Comparison of ENCODE assay signal across 16 cellular contexts in the genomic region with DNA sequence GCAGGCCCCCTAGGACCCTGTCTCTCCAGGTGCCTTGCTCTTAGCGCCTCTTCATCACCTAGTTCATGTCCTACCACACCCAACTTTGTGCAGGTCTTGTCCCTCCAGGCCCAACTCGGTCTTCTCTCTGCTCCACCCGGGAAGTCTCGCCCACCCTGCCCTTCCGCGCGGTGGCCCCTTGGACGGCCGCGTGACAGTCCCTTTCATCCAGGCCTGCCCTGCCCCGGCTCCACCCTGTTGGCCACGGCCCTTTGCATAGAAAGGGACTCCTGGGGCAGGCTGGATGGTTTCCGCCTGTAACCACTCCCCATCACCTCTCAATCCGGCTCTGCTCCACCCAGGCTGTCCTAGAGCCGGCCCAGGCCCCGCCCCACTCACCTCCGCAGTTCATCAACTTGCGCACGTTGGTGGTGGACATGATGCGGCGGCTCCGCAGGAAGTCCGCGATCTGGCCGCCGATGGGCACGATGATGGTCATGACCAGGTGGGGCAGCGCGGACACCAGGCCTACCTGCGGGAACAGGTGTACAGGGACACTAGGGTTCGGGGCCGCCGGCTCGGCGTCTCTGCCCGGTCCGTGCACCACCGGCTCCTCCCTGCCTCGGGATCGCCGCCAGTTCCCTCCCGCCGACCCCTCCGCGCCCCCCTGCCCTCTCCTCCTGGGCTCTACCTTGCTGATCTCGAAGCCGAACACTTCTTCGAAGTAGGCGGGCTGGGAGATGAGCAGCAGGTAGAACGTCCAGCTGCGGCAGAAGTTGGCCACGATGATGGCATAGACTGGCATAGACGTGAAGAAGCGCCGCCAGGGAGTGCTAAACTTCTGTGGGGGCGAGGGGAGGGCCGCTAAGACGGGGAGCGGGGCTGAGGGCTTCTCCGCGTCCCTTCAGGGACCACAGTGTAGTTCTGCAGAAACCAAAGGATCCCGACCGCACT. TPM values are rescaled to one million over a fixed set of nuclear protein-coding genes. Genes with fewer than 3 reads are reported as not detected.
A peak's percentile ranks its signal among the peaks of the same experiment; 100 is the strongest.
DNase-seq lines count a peak whose midpoint lies in the region; ATAC-seq, FAIRE-seq and TF ChIP-seq lines count a peak whose summit lies in the region.
"Had no signal": no experiment of that assay in that cellular context is flagged by ENCODE, and none has a peak within 500 bp of the region (broad histone marks: within the 10 kb centered on the region; RNA-seq: fewer than 3 reads in every experiment).

No MANE protein-coding gene starts in this region.

- H4K91ac ChIP-seq in IMR-90 (ENCODE audit: insufficient read depth, low read depth, low read length), result no peak overlapping the region

- in situ Hi-C loops in IMR-90 (cut with MboI; ENCODE audit: low sequenced_read_pairs), result loop anchor here (10.0 kb wide), 1 partner anchor 168 kb away; no protein-coding TSS in a partner anchor

- BruUV-seq in IMR-90 (replicated peaks; lab: Mats Ljungman, UMichigan), result no TSS peak
- no TSS peak for BruUV-seq in endothelial cell of umbilical vein (replicated peaks; lab: Mats Ljungman, UMichigan)

- no peak overlapping the region for H2AFZ ChIP-seq in IMR-90 (replicated peaks; ENCODE audit: low read length, poor library complexity)
- H2AFZ ChIP-seq in endothelial cell of umbilical vein (ENCODE audit: low read depth, low read length), result no peak overlapping the region

- no peak overlapping the region for H3K14ac ChIP-seq in IMR-90 (replicated peaks; ENCODE audit: low read depth, low read length)

- no peak overlapping the region for H3K4me2 ChIP-seq in IMR-90 (ENCODE audit: low read depth, low read length)
- H3K4me2 ChIP-seq in endothelial cell of umbilical vein (ENCODE audit: insufficient read depth, low read length), result no peak overlapping the region

- peaks cover 46% of the 10 kb centered on the region for H3K4me1 Mint-ChIP-seq in activated CD4-positive, alpha-beta T cell treated with anti-CD3 and anti-CD28 coated beads, Interleukin-2, amount 10 ng/mL, durations not matched to agents 7 days and 5 days
- peaks cover 31 to 49% (median 45%) of the 10 kb centered on the region in 4 donors for H3K4me1 Mint-ChIP-seq in naive thymus-derived CD8-positive, alpha-beta T cell

- 9% methylated on average over 37 of the region's 63 CpGs; no CpG with 5 or more reads in 1 of the 2 experiments for WGBS in IMR-90 (ENCODE audit: extremely low coverage in 2 of 2, insufficient read length in 1 of 2), 2 experiments

- no peaks in the 10 kb centered on the region for H3K4me1 ChIP-seq in IMR-90 (ENCODE audit: control insufficient read depth, insufficient read depth, low read length)
- H3K4me1 ChIP-seq in endothelial cell of umbilical vein (ENCODE audit: control insufficient read depth, extremely low read depth, insufficient read depth, low read length), result peaks cover 3% of the 10 kb centered on the region

- H3K27ac ChIP-seq in IMR-90 (ENCODE audit: insufficient read depth, low read length), result no peak overlapping the region
- H3K27ac ChIP-seq in endothelial cell of umbilical vein (ENCODE audit: insufficient read depth, low read depth, low read length), result no peak overlapping the region
- H3K27ac ChIP-seq: adrenal gland had no signal

- H2BK15ac ChIP-seq in IMR-90 (ENCODE audit: low read depth, low read length), result no peak overlapping the region

- H3K9ac ChIP-seq in IMR-90 (ENCODE audit: low read depth, low read length) (no peak overlapping the region), endothelial cell of umbilical vein (replicated peaks; ENCODE audit: extremely low read depth, insufficient read depth, low read length) (no peak overlapping the region)

- ATAC-seq in IMR-90 (ENCODE audit: low read depth), result no peak
- ATAC-seq in naive thymus-derived CD8-positive, alpha-beta T cell, result peak; percentile 44 to 59
- no peak for ATAC-seq in GM19467 (IDR thresholded peaks at IDR 0.05; ENCODE audit: unreplicated experiment)
- no peak for ATAC-seq in GM21390 (IDR thresholded peaks at IDR 0.05; ENCODE audit: unreplicated experiment)

- no peak overlapping the region for H2BK5ac ChIP-seq in IMR-90 (ENCODE audit: low read depth, low read length, poor library complexity, severe bottlenecking)

- no peaks in the 10 kb centered on the region for H3K9me3 Mint-ChIP-seq in activated CD4-positive, alpha-beta T cell treated with anti-CD3 and anti-CD28 coated beads, Interleukin-2, amount 10 ng/mL, durations not matched to agents 7 days and 5 days
- peaks cover 0 to 5% (median 0%) of the 10 kb centered on the region in 9 donors for H3K9me3 Mint-ChIP-seq in naive thymus-derived CD8-positive, alpha-beta T cell

- POLR2A ChIA-PET in activated CD4-positive, alpha-beta T cell treated with anti-CD3 and anti-CD28 coated beads, Interleukin-2, amount 10 ng/mL, durations not matched to agents 7 days and 5 days (lab: Charles Lee), result no interaction called here
- POLR2A ChIA-PET in IMR-90 (lab: Charles Lee; ENCODE audit: unreplicated experiment), result interaction anchor here (0.6 kb wide), 1 partner anchor 16 kb away, joined by 3 read pairs; no protein-coding TSS in a partner anchor
- POLR2A ChIA-PET in endothelial cell of umbilical vein (lab: Charles Lee), result no interaction called here
- POLR2A ChIA-PET in naive thymus-derived CD8-positive, alpha-beta T cell (lab: Charles Lee), result interaction anchor here (0.8 to 1.1 kb wide), 2 partner anchors 23 to 38 kb away, joined by 3 to 4 read pairs; no protein-coding TSS in a partner anchor

- peak; percentile 40 for DNase-seq in activated CD4-positive, alpha-beta T cell treated with anti-CD3 and anti-CD28 coated beads, Interleukin-2, amount 10 ng/mL, durations not matched to agents 7 days and 5 days
- DNase-seq in activated CD4-positive, alpha-beta T cell treated with anti-CD3 and anti-CD28 coated beads for 1 hour, result no peak
- DNase-seq in IMR-90 (no peak), endothelial cell of umbilical vein (ENCODE audit: low read depth, low spot score) (no peak), SKM-1 (lab: John Stamatoyannopoulos, UW; ENCODE audit: unreplicated experiment) (no peak)
- peak in 1 of 10 donors; percentile 25 for DNase-seq in naive thymus-derived CD8-positive, alpha-beta T cell
- DNase-seq: ACHN, adrenal gland, dermis blood vessel endothelial cell, foreskin fibroblast, Kasumi-1 had no signal

- FAIRE-seq in endothelial cell of umbilical vein (lab: Jason Lieb, UNC), result no peak
- FAIRE-seq: GM18507 had no signal

- dilution Hi-C loops in IMR-90 (cut with HindIII; ENCODE audit: low sequenced_read_pairs, unreplicated experiment) (no loop called here), endothelial cell of umbilical vein (cut with MboI; ENCODE audit: extremely low pct_ligation_motif_present, low sequenced_read_pairs) (no loop called here)

- no peak for TF ChIP-seq RAD21 in IMR-90 (IDR thresholded peaks at IDR 0.05; ENCODE audit: low read length)

- H3K79me2 ChIP-seq in endothelial cell of umbilical vein (ENCODE audit: control insufficient read depth, insufficient read depth, low read length), result no peaks in the 10 kb centered on the region

- no peak for TF ChIP-seq CTCF in IMR-90 (conservative IDR thresholded peaks at IDR 0.05; ENCODE audit: low read depth, low read length)
- no peak for TF ChIP-seq CTCF in endothelial cell of umbilical vein (IDR thresholded peaks at IDR 0.05; ENCODE audit: extremely low read depth in 1 of 2, insufficient read depth in 1 of 2, low read depth in 1 of 2, low read length in 2 of 2)

- no peak overlapping the region for H3K18ac ChIP-seq in IMR-90 (ENCODE audit: low read depth, low read length)

- H3K36me3 ChIP-seq in IMR-90 (ENCODE audit: control insufficient read depth, insufficient read depth, low read length), result no peaks in the 10 kb centered on the region
- H3K36me3 ChIP-seq in endothelial cell of umbilical vein (ENCODE audit: control insufficient read depth in 2 of 2, extremely low read depth in 1 of 2, insufficient read depth in 2 of 2, low read length in 2 of 2), result no peaks in the 10 kb centered on the region
- H3K36me3 ChIP-seq: adrenal gland had no signal

- peaks cover 1% of the 10 kb centered on the region for H3K36me3 Mint-ChIP-seq in activated CD4-positive, alpha-beta T cell treated with anti-CD3 and anti-CD28 coated beads, Interleukin-2, amount 10 ng/mL, durations not matched to agents 7 days and 5 days (ENCODE audit: low read depth)
- H3K36me3 Mint-ChIP-seq in naive thymus-derived CD8-positive, alpha-beta T cell, result peaks cover 0 to 9% (median 4%) of the 10 kb centered on the region in 3 donors

- no peak overlapping the region for H3K27ac Mint-ChIP-seq in activated CD4-positive, alpha-beta T cell treated with anti-CD3 and anti-CD28 coated beads, Interleukin-2, amount 10 ng/mL, durations not matched to agents 7 days and 5 days
- no peak overlapping the region for H3K27ac Mint-ChIP-seq in naive thymus-derived CD8-positive, alpha-beta T cell

- H2AK5ac ChIP-seq in IMR-90 (ENCODE audit: low read depth, low read length), result no peak overlapping the region

- H3K4ac ChIP-seq in IMR-90 (ENCODE audit: low read depth, low read length), result no peak overlapping the region

- no peak overlapping the region for H3K23ac ChIP-seq in IMR-90 (ENCODE audit: low read depth, low read length)

- intact Hi-C loops in IMR-90 (cut with micrococcal nuclease) (no loop called here), endothelial cell of umbilical vein (cut with micrococcal nuclease) (no loop called here)

- no peak overlapping the region for H3K4me3 ChIP-seq in IMR-90 (ENCODE audit: insufficient read depth, low read depth, low read length)
- H3K4me3 ChIP-seq in endothelial cell of umbilical vein (replicated peaks in 1 of 3; ENCODE audit: insufficient read depth in 1 of 3, low read depth in 1 of 3, low read length in 3 of 3), result no peak overlapping the region
- H3K4me3 ChIP-seq: adrenal gland had no signal

- no peak overlapping the region for H4K5ac ChIP-seq in IMR-90 (ENCODE audit: low read depth, low read length)

- CTCF ChIA-PET in activated CD4-positive, alpha-beta T cell treated with anti-CD3 and anti-CD28 coated beads, Interleukin-2, amount 10 ng/mL, durations not matched to agents 7 days and 5 days (lab: Charles Lee), result no interaction called here
- CTCF ChIA-PET in IMR-90 (lab: Yijun Ruan, JAX), result no interaction called here
- CTCF ChIA-PET in endothelial cell of umbilical vein (lab: Charles Lee), result no interaction called here

- peaks cover 18% of the 10 kb centered on the region for H3K9me3 ChIP-seq in IMR-90 (ENCODE audit: control insufficient read depth, insufficient read depth, low read length)
- H3K9me3 ChIP-seq in endothelial cell of umbilical vein (replicated peaks; ENCODE audit: control insufficient read depth, insufficient read depth, low read length), result no peaks in the 10 kb centered on the region
- H3K9me3 ChIP-seq: adrenal gland had no signal

- no peaks in the 10 kb centered on the region for H3K79me1 ChIP-seq in IMR-90 (ENCODE audit: low read depth in 1 of 2, low read length in 2 of 2)

- H2BK20ac ChIP-seq in IMR-90 (ENCODE audit: low read depth, low read length), result no peak overlapping the region

- TF ChIP-seq POLR2A in IMR-90 (IDR thresholded peaks at IDR 0.05; ENCODE audit: low read depth, low read length) (no peak), endothelial cell of umbilical vein (IDR thresholded peaks at IDR 0.05; ENCODE audit: low read depth, low read length) (no peak)

- H4K8ac ChIP-seq in IMR-90 (ENCODE audit: low read depth in 2 of 2, low read length in 2 of 2), result no peak overlapping the region

- H3K56ac ChIP-seq in IMR-90 (ENCODE audit: extremely low read depth, insufficient read depth, low read length), result no peak overlapping the region

- H3K4me3 Mint-ChIP-seq in activated CD4-positive, alpha-beta T cell treated with anti-CD3 and anti-CD28 coated beads, Interleukin-2, amount 10 ng/mL, durations not matched to agents 7 days and 5 days, result peak overlapping the region; percentile 5
- H3K4me3 Mint-ChIP-seq in naive thymus-derived CD8-positive, alpha-beta T cell, result peak overlapping the region in 5 of 10 donors; percentile 24 to 57 (median 50)

- no peaks in the 10 kb centered on the region for H3K9me1 ChIP-seq in IMR-90 (ENCODE audit: insufficient read depth, low read length)
- no peaks in the 10 kb centered on the region for H3K9me1 ChIP-seq in endothelial cell of umbilical vein (replicated peaks; ENCODE audit: control insufficient read depth, extremely low read depth, insufficient read depth, low read length)

- H2AK9ac ChIP-seq in IMR-90 (replicated peaks; ENCODE audit: low read depth, low read length, poor library complexity), result peak overlapping the region; percentile 42

- peaks cover 85% of the 10 kb centered on the region for H3K27me3 Mint-ChIP-seq in activated CD4-positive, alpha-beta T cell treated with anti-CD3 and anti-CD28 coated beads, Interleukin-2, amount 10 ng/mL, durations not matched to agents 7 days and 5 days
- peaks cover 53 to 92% (median 72%) of the 10 kb centered on the region in 5 donors for H3K27me3 Mint-ChIP-seq in naive thymus-derived CD8-positive, alpha-beta T cell

- no peaks in the 10 kb centered on the region for H4K20me1 ChIP-seq in IMR-90 (ENCODE audit: insufficient read depth, low read length)
- H4K20me1 ChIP-seq in endothelial cell of umbilical vein (replicated peaks; ENCODE audit: control insufficient read depth, extremely low read depth, insufficient read depth, low read length), result no peaks in the 10 kb centered on the region

- H2BK120ac ChIP-seq in IMR-90 (ENCODE audit: low read depth, low read length), result no peak overlapping the region

- H3K27me3 ChIP-seq in IMR-90 (ENCODE audit: control insufficient read depth, insufficient read depth, low read length), result peaks cover 95% of the 10 kb centered on the region
- H3K27me3 ChIP-seq in endothelial cell of umbilical vein (ENCODE audit: control insufficient read depth in 2 of 2, insufficient read depth in 2 of 2, low read length in 2 of 2), result peaks cover 71 to 74% of the 10 kb centered on the region in 2 experiments

RNA-seq across cellular contexts. Expression of a gene that starts 7.2 kb away (rescaled TPM):
- not detected for total RNA-seq in activated CD4-positive, alpha-beta T cell treated with anti-CD3 and anti-CD28 coated beads, Interleukin-2, amount 10 ng/mL, durations not matched to agents 7 days and 5 days
- total RNA-seq in IMR-90 (2012; rRNA removed), result not detected in 2 replicates
- not detected in 2 replicates for polyA plus RNA-seq in IMR-90 (2012; rRNA removed)
- polyA plus RNA-seq in IMR-90 (2012; cell fraction: cytosol; rRNA removed), result not detected in 2 replicates
- polyA plus RNA-seq in IMR-90 (2012; cell fraction: nucleus; rRNA removed; ENCODE audit: low replicate concordance), result not detected in 2 replicates
- total RNA-seq in endothelial cell of umbilical vein, result not detected in 2 replicates
- polyA plus RNA-seq in endothelial cell of umbilical vein, result not detected in 2 replicates
- polyA plus RNA-seq in endothelial cell of umbilical vein (2011; cell fraction: cytosol; rRNA removed), result not detected in 2 replicates
- polyA plus RNA-seq in endothelial cell of umbilical vein (2011; cell fraction: nucleus; rRNA removed), result not detected in 2 replicates
- not detected in 2 replicates for polyA plus RNA-seq in endothelial cell of umbilical vein (2012)
- polyA minus RNA-seq in endothelial cell of umbilical vein, result not detected in 2 replicates
- polyA minus RNA-seq in endothelial cell of umbilical vein (2011; cell fraction: cytosol; rRNA and poly(A)+ RNA removed), result not detected
- not detected in 2 replicates for polyA minus RNA-seq in endothelial cell of umbilical vein (2011; cell fraction: nucleus; rRNA and poly(A)+ RNA removed)
- not detected for total RNA-seq in naive thymus-derived CD8-positive, alpha-beta T cell
- not detected for polyA plus RNA-seq in naive thymus-derived CD8-positive, alpha-beta T cell
- total RNA-seq: adrenal gland, dermis blood vessel endothelial cell, liver, osteocyte had no signal
- polyA plus RNA-seq: adrenal gland, liver had no signal

RNA-seq across cellular contexts. Expression of a gene that starts 8.9 kb away (rescaled TPM):
- total RNA-seq in activated CD4-positive, alpha-beta T cell treated with anti-CD3 and anti-CD28 coated beads, Interleukin-2, amount 10 ng/mL, durations not matched to agents 7 days and 5 days, result under 1 TPM; 0.15 to 0.25 TPM
- not detected in 2 replicates for total RNA-seq in IMR-90 (2012; rRNA removed)
- polyA plus RNA-seq in IMR-90 (2012; rRNA removed), result 0.03 TPM in 1 of 2 replicates, not detected in the other
- 0.04 TPM in 1 of 2 replicates, not detected in the other for polyA plus RNA-seq in IMR-90 (2012; cell fraction: cytosol; rRNA removed)
- 0.21 and 0.24 TPM in 2 replicates for polyA plus RNA-seq in IMR-90 (2012; cell fraction: nucleus; rRNA removed; ENCODE audit: low replicate concordance)
- 0.13 and 0.25 TPM in 2 replicates for total RNA-seq in endothelial cell of umbilical vein
- 0.06 and 0.07 TPM in 2 replicates for polyA plus RNA-seq in endothelial cell of umbilical vein
- 0.04 TPM in 1 of 2 replicates, not detected in the other for polyA plus RNA-seq in endothelial cell of umbilical vein (2011; cell fraction: cytosol; rRNA removed)
- polyA plus RNA-seq in endothelial cell of umbilical vein (2011; cell fraction: nucleus; rRNA removed), result 0.20 and 0.25 TPM in 2 replicates
- polyA plus RNA-seq in endothelial cell of umbilical vein (2012), result 0.05 and 0.14 TPM in 2 replicates
- 0.08 and 0.22 TPM in 2 replicates for polyA minus RNA-seq in endothelial cell of umbilical vein
- polyA minus RNA-seq in endothelial cell of umbilical vein (2011; cell fraction: cytosol; rRNA and poly(A)+ RNA removed), result not detected
- not detected in 2 replicates for polyA minus RNA-seq in endothelial cell of umbilical vein (2011; cell fraction: nucleus; rRNA and poly(A)+ RNA removed)
- under 1 TPM; 0.27 to 0.73 TPM for total RNA-seq in naive thymus-derived CD8-positive, alpha-beta T cell
- not detected for polyA plus RNA-seq in naive thymus-derived CD8-positive, alpha-beta T cell

RNA-seq across cellular contexts. Expression of a gene that starts 9.2 kb away (rescaled TPM):
- total RNA-seq in activated CD4-positive, alpha-beta T cell treated with anti-CD3 and anti-CD28 coated beads, Interleukin-2, amount 10 ng/mL, durations not matched to agents 7 days and 5 days, result 1 to 10 TPM in 1 of 2 experiments, under 1 TPM in 1; 0.52 to 1.2 TPM
- total RNA-seq in IMR-90 (2012; rRNA removed) (not detected in 2 replicates), endothelial cell of umbilical vein (not detected in 2 replicates)
- polyA plus RNA-seq in IMR-90 (2012; rRNA removed) (not detected in 2 replicates), endothelial cell of umbilical vein (not detected in 2 replicates)
- polyA plus RNA-seq in IMR-90 (2012; cell fraction: cytosol; rRNA removed), result not detected in 2 replicates
- not detected in 2 replicates for polyA plus RNA-seq in IMR-90 (2012; cell fraction: nucleus; rRNA removed; ENCODE audit: low replicate concordance)
- polyA plus RNA-seq in endothelial cell of umbilical vein (2011; cell fraction: cytosol; rRNA removed), result not detected in 2 replicates
- polyA plus RNA-seq in endothelial cell of umbilical vein (2011; cell fraction: nucleus; rRNA removed), result not detected in 2 replicates
- polyA plus RNA-seq in endothelial cell of umbilical vein (2012), result not detected in 2 replicates
- polyA minus RNA-seq in endothelial cell of umbilical vein, result not detected in 2 replicates
- polyA minus RNA-seq in endothelial cell of umbilical vein (2011; cell fraction: cytosol; rRNA and poly(A)+ RNA removed), result not detected
- polyA minus RNA-seq in endothelial cell of umbilical vein (2011; cell fraction: nucleus; rRNA and poly(A)+ RNA removed), result not detected in 2 replicates
- not detected for total RNA-seq in naive thymus-derived CD8-positive, alpha-beta T cell
- polyA plus RNA-seq in naive thymus-derived CD8-positive, alpha-beta T cell, result not detected
- total RNA-seq: adrenal gland, dermis blood vessel endothelial cell, liver, osteocyte had no signal
- polyA plus RNA-seq: adrenal gland, liver had no signal

RNA-seq across cellular contexts. Expression of a gene that starts 19.2 kb away (rescaled TPM):
- 100 to 1,000 TPM; 146 to 176 TPM for total RNA-seq in activated CD4-positive, alpha-beta T cell treated with anti-CD3 and anti-CD28 coated beads, Interleukin-2, amount 10 ng/mL, durations not matched to agents 7 days and 5 days
- total RNA-seq in IMR-90 (2012; rRNA removed), result 122 and 125 TPM in 2 replicates
- polyA plus RNA-seq in IMR-90 (2012; rRNA removed), result 76.8 and 77.9 TPM in 2 replicates
- polyA plus RNA-seq in IMR-90 (2012; cell fraction: cytosol; rRNA removed), result 69.5 and 71.7 TPM in 2 replicates
- polyA plus RNA-seq in IMR-90 (2012; cell fraction: nucleus; rRNA removed; ENCODE audit: low replicate concordance), result 123 and 140 TPM in 2 replicates
- 84.1 and 86.9 TPM in 2 replicates for total RNA-seq in endothelial cell of umbilical vein
- 72.6 and 83.2 TPM in 2 replicates for polyA plus RNA-seq in endothelial cell of umbilical vein
- 74.4 and 86.3 TPM in 2 replicates for polyA plus RNA-seq in endothelial cell of umbilical vein (2011; cell fraction: cytosol; rRNA removed)
- polyA plus RNA-seq in endothelial cell of umbilical vein (2011; cell fraction: nucleus; rRNA removed), result 157 and 167 TPM in 2 replicates
- polyA plus RNA-seq in endothelial cell of umbilical vein (2012), result 70.0 and 77.4 TPM in 2 replicates
- 54.1 and 61.6 TPM in 2 replicates for polyA minus RNA-seq in endothelial cell of umbilical vein
- 43.3 TPM for polyA minus RNA-seq in endothelial cell of umbilical vein (2011; cell fraction: cytosol; rRNA and poly(A)+ RNA removed)
- polyA minus RNA-seq in endothelial cell of umbilical vein (2011; cell fraction: nucleus; rRNA and poly(A)+ RNA removed), result 25.5 and 29.6 TPM in 2 replicates
- 100 to 1,000 TPM; 157 to 179 TPM for total RNA-seq in naive thymus-derived CD8-positive, alpha-beta T cell
- 10 to 100 TPM; 85.3 to 88.9 (median 86.7) TPM for polyA plus RNA-seq in naive thymus-derived CD8-positive, alpha-beta T cell

RNA-seq across cellular contexts. Expression of a gene that starts 20.6 kb away (rescaled TPM):
- 10 to 100 TPM; 49.2 to 60.4 TPM for total RNA-seq in activated CD4-positive, alpha-beta T cell treated with anti-CD3 and anti-CD28 coated beads, Interleukin-2, amount 10 ng/mL, durations not matched to agents 7 days and 5 days
- total RNA-seq in IMR-90 (2012; rRNA removed), result 10.4 and 11.4 TPM in 2 replicates
- 12.1 and 12.9 TPM in 2 replicates for polyA plus RNA-seq in IMR-90 (2012; rRNA removed)
- polyA plus RNA-seq in IMR-90 (2012; cell fraction: cytosol; rRNA removed), result 8.5 and 12.7 TPM in 2 replicates
- polyA plus RNA-seq in IMR-90 (2012; cell fraction: nucleus; rRNA removed; ENCODE audit: low replicate concordance), result 15.2 and 58.9 TPM in 2 replicates
- total RNA-seq in endothelial cell of umbilical vein, result 27.6 and 38.8 TPM in 2 replicates
- polyA plus RNA-seq in endothelial cell of umbilical vein, result 33.2 and 42.3 TPM in 2 replicates
- 17.0 and 22.3 TPM in 2 replicates for polyA plus RNA-seq in endothelial cell of umbilical vein (2011; cell fraction: cytosol; rRNA removed)
- 34.5 and 40.5 TPM in 2 replicates for polyA plus RNA-seq in endothelial cell of umbilical vein (2011; cell fraction: nucleus; rRNA removed)
- polyA plus RNA-seq in endothelial cell of umbilical vein (2012), result 16.3 and 21.0 TPM in 2 replicates
- 12.9 and 21.3 TPM in 2 replicates for polyA minus RNA-seq in endothelial cell of umbilical vein
- polyA minus RNA-seq in endothelial cell of umbilical vein (2011; cell fraction: cytosol; rRNA and poly(A)+ RNA removed), result 31.6 TPM
- 7.4 and 18.8 TPM in 2 replicates for polyA minus RNA-seq in endothelial cell of umbilical vein (2011; cell fraction: nucleus; rRNA and poly(A)+ RNA removed)
- total RNA-seq in naive thymus-derived CD8-positive, alpha-beta T cell, result 10 to 100 TPM; 44.3 to 44.4 TPM
- 10 to 100 TPM; 28.3 to 38.0 (median 30.1) TPM for polyA plus RNA-seq in naive thymus-derived CD8-positive, alpha-beta T cell

Comparison
In these comparisons a context has a peak if more than half of its experiments do, and no peak if none do; other contexts are left out.
1. ATAC-seq: peak in naive thymus-derived CD8-positive, alpha-beta T cell (2 of 2); none in IMR-90 (single experiment), GM19467 (single experiment) and GM21390 (single experiment).
2. POLR2A ChIA-PET loops: an anchor here in IMR-90 (0.6 kb wide) and naive thymus-derived CD8-positive, alpha-beta T cell (0.8 to 1.1 kb wide); none called in activated CD4-positive, alpha-beta T cell treated with anti-CD3 and anti-CD28 coated beads, Interleukin-2, amount 10 ng/mL, durations not matched to agents 7 days and 5 days and endothelial cell of umbilical vein.